ENCODE assay signal across 3 cellular contexts in genomic region chr6:169962604-169963469, GRCh38.
TF ChIP-seq lines count a peak whose summit lies in the region.

No MANE protein-coding gene starts in this region.

TF ChIP-seq in SK-N-SH, 30 proteins besides CTCF, POLR2A, EP300 and RAD21 (continued from another document):
- TF ChIP-seq ZBTB33 (IDR thresholded peaks at IDR 0.05; ENCODE audit: borderline replicate concordance, low read depth) (no peak), MEF2A (IDR thresholded peaks at IDR 0.05; ENCODE audit: borderline replicate concordance, low read depth) (no peak), RFX5 (IDR thresholded peaks at IDR 0.05; ENCODE audit: low read length) (no peak), TAF1 (IDR thresholded peaks at IDR 0.05; ENCODE audit: borderline replicate concordance, low read depth, low read length) (no peak), USF1 (IDR thresholded peaks at IDR 0.05; ENCODE audit: borderline replicate concordance, low read depth) (no peak)
TF ChIP-seq in SK-N-SH: peak in this region for 0.

TF ChIP-seq in SK-N-SH treated with all-trans-retinoic acid at 6 μM for 48 hours, 23 proteins besides CTCF, POLR2A, EP300 and RAD21 (continued from another document):
- TF ChIP-seq CREB5 (CRISPR knock-in tag; IDR thresholded peaks at IDR 0.05; ENCODE audit: low read depth) (no peak), ZC3H10 (CRISPR knock-in tag; IDR thresholded peaks at IDR 0.05) (no peak)

TF ChIP-seq in WTC11, 78 proteins besides CTCF, POLR2A, EP300 and RAD21 (continued from another document):
- TF ChIP-seq E2F1 (CRISPR knock-in tag; IDR thresholded peaks at IDR 0.05) (no peak), E2F4 (CRISPR knock-in tag; IDR thresholded peaks at IDR 0.05; ENCODE audit: borderline replicate concordance, low read depth) (no peak), SMAD4 (CRISPR knock-in tag; IDR thresholded peaks at IDR 0.05) (no peak), FOXP1 (CRISPR knock-in tag; IDR thresholded peaks at IDR 0.05; ENCODE audit: borderline replicate concordance) (no peak), FOXK1 (CRISPR knock-in tag; IDR thresholded peaks at IDR 0.05) (no peak), TEAD4 (CRISPR knock-in tag; IDR thresholded peaks at IDR 0.05) (no peak), IRF1 (CRISPR knock-in tag; IDR thresholded peaks at IDR 0.05) (no peak), TEAD1 (CRISPR knock-in tag; IDR thresholded peaks at IDR 0.05) (no peak), USF1 (CRISPR knock-in tag; IDR thresholded peaks at IDR 0.05) (no peak), ATF1 (CRISPR knock-in tag; IDR thresholded peaks at IDR 0.05) (no peak), NFE2L1 (CRISPR knock-in tag; IDR thresholded peaks at IDR 0.05) (no peak), HMGXB4 (CRISPR knock-in tag; IDR thresholded peaks at IDR 0.05) (no peak), ZNF423 (CRISPR knock-in tag; IDR thresholded peaks at IDR 0.05) (no peak), ETV6 (CRISPR knock-in tag; IDR thresholded peaks at IDR 0.05) (no peak), ZNF425 (CRISPR knock-in tag; conservative IDR thresholded peaks at IDR 0.05) (no peak)
